ENCODE assay signal across 8 cellular contexts in the genomic region with DNA sequence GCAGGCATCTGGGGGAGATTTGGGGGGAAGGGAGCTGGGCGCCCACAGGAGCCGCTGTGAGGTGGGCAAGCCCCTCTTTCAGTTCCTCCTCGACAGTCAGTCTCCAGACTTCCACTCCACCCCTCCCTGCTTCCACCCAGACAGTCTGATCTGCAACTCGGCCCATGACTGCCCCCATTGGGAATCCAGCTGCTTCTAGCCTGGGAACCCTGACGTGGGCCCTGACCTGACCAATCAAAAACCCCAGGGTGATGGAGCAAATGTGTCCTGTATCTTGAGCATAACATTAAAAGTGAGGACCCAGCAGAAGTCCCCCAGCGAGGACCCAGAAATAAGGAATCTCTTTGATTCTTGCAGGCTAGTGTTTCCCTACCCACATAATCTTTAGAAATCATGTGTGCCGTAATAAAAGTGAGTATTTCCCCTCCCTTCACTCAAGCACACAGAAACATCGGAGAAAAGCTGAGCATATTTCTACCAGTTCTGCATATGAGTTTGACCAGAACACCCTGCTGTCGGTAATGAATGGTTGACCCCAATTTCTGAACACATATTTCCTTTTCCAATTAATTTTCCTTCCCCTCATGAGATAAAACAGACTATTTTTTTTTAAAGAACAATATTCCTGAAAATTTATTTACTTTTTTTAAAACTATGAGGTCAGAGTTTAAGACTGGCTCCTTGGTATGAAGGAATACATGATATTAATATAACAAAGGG. TPM values are rescaled to one million over a fixed set of nuclear protein-coding genes. Genes with fewer than 3 reads are reported as not detected.
A peak's percentile ranks its signal among the peaks of the same experiment; 100 is the strongest.
DNase-seq lines count a peak whose midpoint lies in the region; ATAC-seq and TF ChIP-seq lines count a peak whose summit lies in the region.

No MANE protein-coding gene starts in this region.

- TF ChIP-seq CTCF in GM12865 (IDR thresholded peaks at IDR 0.05; ENCODE audit: insufficient read depth, low read depth, low read length, missing control alignments): no peak
- TF ChIP-seq CTCF in lower leg skin (IDR thresholded peaks at IDR 0.05): no peak

- no peaks in the 10 kb centered on the region for H3K27me3 ChIP-seq in SJCRH30

- H3K4me3 ChIP-seq in GM12865 (ENCODE audit: low read depth, low read length): no peak overlapping the region
- H3K4me3 ChIP-seq in SJCRH30: no peak overlapping the region
- no peak overlapping the region for H3K4me3 ChIP-seq in lower leg skin (ENCODE audit: low read depth, poor library complexity, severe bottlenecking)

- H3K36me3 ChIP-seq in SJCRH30: peaks cover 25% of the 10 kb centered on the region

- intact Hi-C loops in Right ventricle myocardium inferior (cut with DNase I): loop anchor here (5.0 to 10.0 kb wide), 2 partner anchors 34 to 244 kb away; a partner anchor contains a TSS
- intact Hi-C loops in lower leg skin (cut with DNase I; ENCODE audit: low total_unique reads): no loop called here

- 0 out of 2 replicates have a peak, but pooled peaks cover 4% of the 10 kb centered on the region for H3K9me3 ChIP-seq in SJCRH30 (replicated peaks)

- TF ChIP-seq POLR2A in lower leg skin (IDR thresholded peaks at IDR 0.05): no peak

- ATAC-seq in HG02610 (IDR thresholded peaks at IDR 0.05; ENCODE audit: unreplicated experiment) (peak; percentile 70), Right ventricle myocardium inferior (peak; percentile 59), GM21526 (IDR thresholded peaks at IDR 0.05; ENCODE audit: low FRiP score, unreplicated experiment) (no peak)

- no peak overlapping the region for H3K27ac ChIP-seq in SJCRH30

- 74 to 87% methylated on average over 9 of the region's 9 CpGs for WGBS in lower leg skin, 2 donors

- H3K4me1 ChIP-seq in SJCRH30: peaks cover 2% of the 10 kb centered on the region; the same call in 1 of the 2 replicates

- DNase-seq in GM12865 (ENCODE audit: low read depth) (peak; percentile 85), SJCRH30 (peak; percentile 24 to 41), Right ventricle myocardium inferior (ENCODE audit: missing footprints) (no peak), stromal cell of bone marrow (ENCODE audit: low read depth) (peak; percentile 75), lower leg skin (ENCODE audit: low spot score in 2 of 2) (no peak), GOT3 (lab: John Stamatoyannopoulos, UW) (no peak)

RNA-seq across cellular contexts. Expression of a gene that starts 6.4 kb away (rescaled TPM):
- 12.1 and 12.3 TPM in 2 replicates for total RNA-seq in SJCRH30 (2014; rRNA removed; shearing (Covaris generic))
- 30.1 TPM for total RNA-seq in Right ventricle myocardium inferior
- total RNA-seq in lower leg skin: 10 to 100 TPM in 3 of 4 donors, 1 to 10 TPM in 1; 7.3 to 15.1 (median 13.1) TPM

RNA-seq across cellular contexts. Expression of a gene that starts 28.9 kb away (rescaled TPM):
- total RNA-seq in SJCRH30 (2014; rRNA removed; shearing (Covaris generic)): not detected in 2 replicates
- total RNA-seq in Right ventricle myocardium inferior: not detected
- total RNA-seq in lower leg skin: not detected

Comparison
In these comparisons a context has a peak if more than half of its experiments do, and no peak if none do; other contexts are left out.
1. DNase-seq: peak in GM12865 (single experiment), SJCRH30 (2 of 2) and stromal cell of bone marrow (single experiment); none in Right ventricle myocardium inferior (single experiment), lower leg skin (0 of 2) and GOT3 (single experiment).